8 cellular contexts compared by ENCODE assay signal in genomic region chr3:50298836-50299637, GRCh38. TPM values are rescaled to one million over a fixed set of nuclear protein-coding genes. Genes with fewer than 3 reads are reported as not detected.
DNase-seq lines count a peak whose midpoint lies in the region; ATAC-seq and TF ChIP-seq lines count a peak whose summit lies in the region.

Gene HYAL3 (minus strand): TSS chr3:50299405. CDS start chr3:50295602, 3,803 bp downstream.
Gene NAA80 (minus strand): TSS chr3:50299405. CDS start chr3:50297463, 1,942 bp downstream.

- H3K4me1 ChIP-seq in duodenal mucosa (ENCODE audit: control insufficient read depth in 1 of 2, insufficient read depth in 2 of 2, low read length in 2 of 2) (peaks cover 31 to 39% of the 10 kb centered on the region in 2 donors), lower lobe of right lung (peaks cover 55% of the 10 kb centered on the region)

- H3K27me3 ChIP-seq in CD4-positive, alpha-beta T cell (ENCODE audit: control insufficient read depth, insufficient read depth, low read length), result no peaks in the 10 kb centered on the region
- no peaks in the 10 kb centered on the region for H3K27me3 ChIP-seq in duodenal mucosa (ENCODE audit: control insufficient read depth in 1 of 2, insufficient read depth in 2 of 2, low read length in 2 of 2)
- no peaks in the 10 kb centered on the region for H3K27me3 ChIP-seq in lower lobe of right lung (ENCODE audit: low read depth)

- peak within 1 kb of the TSS; percentile 89 to 97 for H3K9ac ChIP-seq in duodenal mucosa (ENCODE audit: low read depth in 1 of 2, low read length in 2 of 2)

- intact Hi-C loops in CD4-positive, alpha-beta T cell (cut with DNase I, micrococcal nuclease), result loop anchor here (1.0 to 5.0 kb wide), 7 partner anchors 22 to 887 kb away; partner anchors contain the start of genes GNAI2 (in 1 of the 2), RHOA (in 1 of the 2), TCTA (in 1 of the 2) and TMEM115 (in 1 of the 2)
- intact Hi-C loops in activated CD4-positive, alpha-beta memory T cell treated with anti-CD3 and anti-CD28 coated beads for 36 hours (cut with micrococcal nuclease), result loop anchor here (1.0 to 2.0 kb wide), 6 partner anchors 22 to 60 kb away; partner anchors contain the start of genes TMEM115 and TUSC2
- intact Hi-C loops in lower lobe of right lung (cut with DNase I), result no loop called here

- peak; percentile 83 for ATAC-seq in CD4-positive, alpha-beta T cell (ENCODE audit: poor library complexity)
- ATAC-seq in GM19397 (IDR thresholded peaks at IDR 0.05; ENCODE audit: unreplicated experiment), result peak; percentile 84
- ATAC-seq in HG03571 (IDR thresholded peaks at IDR 0.05; ENCODE audit: unreplicated experiment), result peak; percentile 84
- ATAC-seq in lower lobe of right lung, result peak; percentile 90 to 94

- H3K9me3 Mint-ChIP-seq in CD4-positive, alpha-beta T cell, result no peaks in the 10 kb centered on the region
- H3K9me3 Mint-ChIP-seq in activated CD4-positive, alpha-beta memory T cell treated with anti-CD3 and anti-CD28 coated beads for 36 hours, result no peaks in the 10 kb centered on the region

- no peaks in the 10 kb centered on the region for H3K27me3 Mint-ChIP-seq in CD4-positive, alpha-beta T cell
- H3K27me3 Mint-ChIP-seq in activated CD4-positive, alpha-beta memory T cell treated with anti-CD3 and anti-CD28 coated beads for 36 hours, result no peaks in the 10 kb centered on the region

- peaks cover 30% of the 10 kb centered on the region for H3K4me1 Mint-ChIP-seq in CD4-positive, alpha-beta T cell (ENCODE audit: low read depth)
- H3K4me1 Mint-ChIP-seq in activated CD4-positive, alpha-beta memory T cell treated with anti-CD3 and anti-CD28 coated beads for 36 hours (ENCODE audit: low read depth), result peaks cover 24% of the 10 kb centered on the region

- H3K36me3 Mint-ChIP-seq in CD4-positive, alpha-beta T cell (ENCODE audit: low read depth), result peaks cover 7% of the 10 kb centered on the region
- H3K36me3 Mint-ChIP-seq in activated CD4-positive, alpha-beta memory T cell treated with anti-CD3 and anti-CD28 coated beads for 36 hours, result peaks cover 1% of the 10 kb centered on the region

- no peaks in the 10 kb centered on the region for H3K36me3 ChIP-seq in duodenal mucosa (ENCODE audit: control insufficient read depth in 1 of 2, insufficient read depth in 2 of 2, low read length in 2 of 2)
- no peaks in the 10 kb centered on the region for H3K36me3 ChIP-seq in lower lobe of right lung

- peak; percentile 56 for TF ChIP-seq CTCF in CD4-positive, alpha-beta T cell (IDR thresholded peaks at IDR 0.05)
- peak; percentile 49 for TF ChIP-seq CTCF in lower lobe of right lung (IDR thresholded peaks at IDR 0.05)

- CTCF ChIA-PET in CD4-positive, alpha-beta T cell (lab: Charles Lee), result interaction anchor here (0.8 to 2.9 kb wide), 11 partner anchors 21 to 292 kb away, joined by 3 to 18 read pairs (median 4); partner anchors contain the start of gene TMEM115
- CTCF ChIA-PET in activated CD4-positive, alpha-beta memory T cell treated with anti-CD3 and anti-CD28 coated beads for 36 hours (lab: Charles Lee), result interaction anchor here (0.6 to 3.6 kb wide), 11 partner anchors 22 to 563 kb away, joined by 3 to 30 read pairs (median 5); partner anchors contain the start of genes CYB561D2 and NPRL2

- peak within 1 kb of the TSS; percentile 99 for H3K27ac Mint-ChIP-seq in CD4-positive, alpha-beta T cell
- H3K27ac Mint-ChIP-seq in activated CD4-positive, alpha-beta memory T cell treated with anti-CD3 and anti-CD28 coated beads for 36 hours, result peak within 1 kb of the TSS; percentile 95

- peak within 1 kb of the TSS; percentile 87 to 93 for H3K4me3 ChIP-seq in duodenal mucosa (ENCODE audit: low read depth in 1 of 2, low read length in 2 of 2)
- H3K4me3 ChIP-seq in lower lobe of right lung, result peak within 1 kb of the TSS; percentile 75

- H3K4me3 Mint-ChIP-seq in CD4-positive, alpha-beta T cell, result peak within 1 kb of the TSS; percentile 99
- H3K4me3 Mint-ChIP-seq in activated CD4-positive, alpha-beta memory T cell treated with anti-CD3 and anti-CD28 coated beads for 36 hours, result peak within 1 kb of the TSS; percentile 97

- POLR2A ChIA-PET in CD4-positive, alpha-beta T cell (lab: Charles Lee), result interaction anchor here (0.7 to 3.4 kb wide), 22 partner anchors 14 to 370 kb away, joined by 3 to 54 read pairs (median 6); partner anchors contain the start of genes CYB561D2, GNAI2, MON1A and NPRL2
- POLR2A ChIA-PET in activated CD4-positive, alpha-beta memory T cell treated with anti-CD3 and anti-CD28 coated beads for 36 hours (lab: Charles Lee), result interaction anchor here (0.6 to 3.5 kb wide), 11 partner anchors 16 to 63 kb away, joined by 3 to 34 read pairs (median 5); partner anchors contain the start of genes CYB561D2, GNAI2, NPRL2 and RASSF1

- no peaks in the 10 kb centered on the region for H3K9me3 ChIP-seq in CD4-positive, alpha-beta T cell (ENCODE audit: control insufficient read depth, low read length)
- H3K9me3 ChIP-seq in duodenal mucosa (ENCODE audit: control insufficient read depth in 1 of 2, low read length in 2 of 2) (no peaks in the 10 kb centered on the region), lower lobe of right lung (no peaks in the 10 kb centered on the region)

- peak; percentile 98 to 99 (median 99) for DNase-seq in CD4-positive, alpha-beta T cell
- DNase-seq in NCI-H82 treated with DMSO at 0.1 percent for 48 hours (lab: John Stamatoyannopoulos, UW; ENCODE audit: unreplicated experiment) (peak; percentile 92), lower lobe of right lung (peak; percentile 99)
- DNase-seq in activated CD4-positive, alpha-beta memory T cell treated with anti-CD3 and anti-CD28 coated beads for 36 hours, result peak; percentile 100
- peak; percentile 97 to 100 (median 99) for DNase-seq in stimulated activated CD4-positive, alpha-beta T cell treated with anti-CD3 and anti-CD28 coated beads, TNF-alpha, amount 100 ng/mL, for 24 hours (ENCODE audit: low read depth in 3 of 3)

- peak within 1 kb of the TSS; percentile 89 for H3K27ac ChIP-seq in CD4-positive, alpha-beta T cell (ENCODE audit: low read depth, low read length)
- H3K27ac ChIP-seq in duodenal mucosa (ENCODE audit: low read depth, low read length) (peak within 1 kb of the TSS; percentile 93), lower lobe of right lung (peak within 1 kb of the TSS; percentile 88)

RNA-seq across cellular contexts. Expression of gene HYAL3, which starts in this region (rescaled TPM):
- total RNA-seq in CD4-positive, alpha-beta T cell, result 1 to 10 TPM; 3.0 to 3.2 TPM
- total RNA-seq in activated CD4-positive, alpha-beta memory T cell treated with anti-CD3 and anti-CD28 coated beads for 36 hours, result 1 to 10 TPM; 2.5 to 4.0 TPM
- 4.0 TPM for total RNA-seq in lower lobe of right lung

RNA-seq across cellular contexts. Expression of gene NAA80, which starts in this region (rescaled TPM):
- total RNA-seq in CD4-positive, alpha-beta T cell, result 10 to 100 TPM; 47.0 to 48.8 TPM
- total RNA-seq in activated CD4-positive, alpha-beta memory T cell treated with anti-CD3 and anti-CD28 coated beads for 36 hours, result 10 to 100 TPM; 18.8 to 19.6 TPM
- 9.3 TPM for total RNA-seq in lower lobe of right lung

Comparison
In these comparisons a context has a peak if more than half of its experiments do, and no peak if none do; other contexts are left out.
1. Peak in every context shown above with its lines: DNase-seq, ATAC-seq, H3K4me3 ChIP-seq and H3K27ac ChIP-seq.